ENCODE assay signal across 8 cellular contexts in genomic region chr10:120979435-120980315, GRCh38.
DNase-seq lines count a peak whose midpoint lies in the region; ATAC-seq, FAIRE-seq and TF ChIP-seq lines count a peak whose summit lies in the region.

No MANE protein-coding gene starts in this region.

- H3K9me3 ChIP-seq in breast epithelium (peaks cover 0 to 6% of the 10 kb centered on the region in 2 donors), liver (ENCODE audit: control insufficient read depth in 4 of 4, low read length in 3 of 4) (peaks cover 0 to 11% (median 6%) of the 10 kb centered on the region in 4 donors)

- no peaks in the 10 kb centered on the region for H3K36me3 ChIP-seq in breast epithelium
- no peaks in the 10 kb centered on the region for H3K36me3 ChIP-seq in liver (ENCODE audit: control insufficient read depth in 4 of 4, insufficient read depth in 3 of 4, low read depth in 1 of 4, low read length in 3 of 4)

- H3K27me3 ChIP-seq in breast epithelium = peaks cover 0 to 25% of the 10 kb centered on the region in 2 donors
- H3K27me3 ChIP-seq in liver (ENCODE audit: control insufficient read depth in 4 of 4, insufficient read depth in 4 of 4, low read length in 3 of 4) = peaks cover 0 to 5% (median 2%) of the 10 kb centered on the region in 4 donors

- H3K9me3 Mint-ChIP-seq in stimulated activated effector memory CD8-positive, alpha-beta T cell treated with anti-CD3 and anti-CD28 coated beads, Interleukin-12 subunit alpha, Interleukin-12 subunit beta, amount 100 ng/mL, for 72 hours = no peaks in the 10 kb centered on the region

- H3K9ac ChIP-seq in liver (ENCODE audit: low read depth in 1 of 2, low read length in 2 of 2) = no peak overlapping the region

- DNase-seq in DMS153 treated with DMSO at 0.1 percent for 48 hours (lab: John Stamatoyannopoulos, UW; ENCODE audit: unreplicated experiment) (peak; percentile 65), NCI-H1930 (lab: John Stamatoyannopoulos, UW) (peak; percentile 11 to 34), breast epithelium (ENCODE audit: low spot score in 2 of 2) (peak; percentile 28 to 68), GM12891 (ENCODE audit: insufficient read length, low spot score) (no peak), GM19239 (ENCODE audit: insufficient read length, low spot score) (no peak)
- DNase-seq in stimulated activated effector memory CD8-positive, alpha-beta T cell treated with anti-CD3 and anti-CD28 coated beads, Interleukin-12 subunit alpha, Interleukin-12 subunit beta, amount 100 ng/mL, for 72 hours (ENCODE audit: low spot score in 2 of 2) = peak; percentile 6 to 48

- TF ChIP-seq RAD21 in liver (IDR thresholded peaks at IDR 0.05) = no peak

- intact Hi-C loops in breast epithelium (cut with DNase I; ENCODE audit: low total_unique reads) = no loop called here

- H3K4me1 ChIP-seq in breast epithelium = no peaks in the 10 kb centered on the region
- peaks cover 0 to 9% (median 4%) of the 10 kb centered on the region in 4 donors for H3K4me1 ChIP-seq in liver (ENCODE audit: control insufficient read depth in 4 of 4, insufficient read depth in 4 of 4, low read length in 3 of 4)

- H3K4me3 ChIP-seq in breast epithelium = peak overlapping the region; percentile 21 to 55 (median 42)
- H3K4me3 ChIP-seq in liver (ENCODE audit: low read depth in 1 of 3, low read length in 3 of 3) = peak overlapping the region in 2 of 3 donors; percentile 43 to 47

- ATAC-seq in stimulated activated effector memory CD8-positive, alpha-beta T cell treated with anti-CD3 and anti-CD28 coated beads, Interleukin-12 subunit alpha, Interleukin-12 subunit beta, amount 100 ng/mL, for 72 hours = peak; percentile 49
- no peak for ATAC-seq in GM21390 (IDR thresholded peaks at IDR 0.05; ENCODE audit: unreplicated experiment)

- H3K4me1 Mint-ChIP-seq in stimulated activated effector memory CD8-positive, alpha-beta T cell treated with anti-CD3 and anti-CD28 coated beads, Interleukin-12 subunit alpha, Interleukin-12 subunit beta, amount 100 ng/mL, for 72 hours = no peaks in the 10 kb centered on the region

- H3K4me3 Mint-ChIP-seq in stimulated activated effector memory CD8-positive, alpha-beta T cell treated with anti-CD3 and anti-CD28 coated beads, Interleukin-12 subunit alpha, Interleukin-12 subunit beta, amount 100 ng/mL, for 72 hours = peak overlapping the region; percentile 37

- WGBS in liver = 5% methylated on average over 69 of the region's 69 CpGs

- FAIRE-seq in GM12891 (lab: Jason Lieb, UNC) (no peak), GM19239 (lab: Jason Lieb, UNC) (no peak)

- TF ChIP-seq CTCF in breast epithelium (IDR thresholded peaks at IDR 0.05) (no peak), liver (IDR thresholded peaks at IDR 0.05; ENCODE audit: low read depth, low read length, missing input control) (no peak)

- TF ChIP-seq POLR2A in breast epithelium (IDR thresholded peaks at IDR 0.05) (no peak), GM12891 (IDR thresholded peaks at IDR 0.05; ENCODE audit: low read depth, low read length) (no peak)

- H3K36me3 Mint-ChIP-seq in stimulated activated effector memory CD8-positive, alpha-beta T cell treated with anti-CD3 and anti-CD28 coated beads, Interleukin-12 subunit alpha, Interleukin-12 subunit beta, amount 100 ng/mL, for 72 hours = no peaks in the 10 kb centered on the region

- no peak overlapping the region for H3K27ac Mint-ChIP-seq in stimulated activated effector memory CD8-positive, alpha-beta T cell treated with anti-CD3 and anti-CD28 coated beads, Interleukin-12 subunit alpha, Interleukin-12 subunit beta, amount 100 ng/mL, for 72 hours

- no peak overlapping the region for H3K27ac ChIP-seq in breast epithelium
- H3K27ac ChIP-seq in liver (ENCODE audit: low read depth in 1 of 2, low read length in 2 of 2) = no peak overlapping the region

TF ChIP-seq in liver, 16 proteins besides CTCF, POLR2A, EP300 and RAD21:
- TF ChIP-seq, protein P1, sequence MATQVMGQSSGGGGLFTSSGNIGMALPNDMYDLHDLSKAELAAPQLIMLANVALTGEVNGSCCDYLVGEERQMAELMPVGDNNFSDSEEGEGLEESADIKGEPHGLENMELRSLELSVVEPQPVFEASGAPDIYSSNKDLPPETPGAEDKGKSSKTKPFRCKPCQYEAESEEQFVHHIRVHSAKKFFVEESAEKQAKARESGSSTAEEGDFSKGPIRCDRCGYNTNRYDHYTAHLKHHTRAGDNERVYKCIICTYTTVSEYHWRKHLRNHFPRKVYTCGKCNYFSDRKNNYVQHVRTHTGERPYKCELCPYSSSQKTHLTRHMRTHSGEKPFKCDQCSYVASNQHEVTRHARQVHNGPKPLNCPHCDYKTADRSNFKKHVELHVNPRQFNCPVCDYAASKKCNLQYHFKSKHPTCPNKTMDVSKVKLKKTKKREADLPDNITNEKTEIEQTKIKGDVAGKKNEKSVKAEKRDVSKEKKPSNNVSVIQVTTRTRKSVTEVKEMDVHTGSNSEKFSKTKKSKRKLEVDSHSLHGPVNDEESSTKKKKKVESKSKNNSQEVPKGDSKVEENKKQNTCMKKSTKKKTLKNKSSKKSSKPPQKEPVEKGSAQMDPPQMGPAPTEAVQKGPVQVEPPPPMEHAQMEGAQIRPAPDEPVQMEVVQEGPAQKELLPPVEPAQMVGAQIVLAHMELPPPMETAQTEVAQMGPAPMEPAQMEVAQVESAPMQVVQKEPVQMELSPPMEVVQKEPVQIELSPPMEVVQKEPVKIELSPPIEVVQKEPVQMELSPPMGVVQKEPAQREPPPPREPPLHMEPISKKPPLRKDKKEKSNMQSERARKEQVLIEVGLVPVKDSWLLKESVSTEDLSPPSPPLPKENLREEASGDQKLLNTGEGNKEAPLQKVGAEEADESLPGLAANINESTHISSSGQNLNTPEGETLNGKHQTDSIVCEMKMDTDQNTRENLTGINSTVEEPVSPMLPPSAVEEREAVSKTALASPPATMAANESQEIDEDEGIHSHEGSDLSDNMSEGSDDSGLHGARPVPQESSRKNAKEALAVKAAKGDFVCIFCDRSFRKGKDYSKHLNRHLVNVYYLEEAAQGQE (IDR thresholded peaks at IDR 0.05) = no peak
- TF ChIP-seq TAF1 (conservative IDR thresholded peaks at IDR 0.05) (no peak), NR2F2 (IDR thresholded peaks at IDR 0.05) (no peak), HNF4G (IDR thresholded peaks at IDR 0.05) (no peak), HNF4A (conservative IDR thresholded peaks at IDR 0.05) (no peak), RXRA (IDR thresholded peaks at IDR 0.05) (no peak)

TF ChIP-seq in GM12891, 5 proteins besides CTCF, POLR2A, EP300 and RAD21:
- TF ChIP-seq SPI1 (IDR thresholded peaks at IDR 0.05; ENCODE audit: low read depth, low read length) (no peak), POU2F2 (IDR thresholded peaks at IDR 0.05; ENCODE audit: low read depth, low read length) (no peak), POLR2AphosphoS5 (IDR thresholded peaks at IDR 0.05; ENCODE audit: low read depth, low read length) (no peak), TAF1 (IDR thresholded peaks at IDR 0.05; ENCODE audit: low read depth, low read length) (no peak), PAX5 (IDR thresholded peaks at IDR 0.05; ENCODE audit: insufficient read depth, low read length, severe bottlenecking) (no peak)

Comparison
In these comparisons a context has a peak if more than half of its experiments do, and no peak if none do; other contexts are left out.
1. DNase-seq: peak in DMS153 treated with DMSO at 0.1 percent for 48 hours (single experiment), NCI-H1930 (2 of 2), breast epithelium (2 of 2) and stimulated activated effector memory CD8-positive, alpha-beta T cell treated with anti-CD3 and anti-CD28 coated beads, Interleukin-12 subunit alpha, Interleukin-12 subunit beta, amount 100 ng/mL, for 72 hours (2 of 2); none in GM12891 (single experiment) and GM19239 (single experiment).